ENCODE assay signal across 21 cellular contexts in the genomic region with DNA sequence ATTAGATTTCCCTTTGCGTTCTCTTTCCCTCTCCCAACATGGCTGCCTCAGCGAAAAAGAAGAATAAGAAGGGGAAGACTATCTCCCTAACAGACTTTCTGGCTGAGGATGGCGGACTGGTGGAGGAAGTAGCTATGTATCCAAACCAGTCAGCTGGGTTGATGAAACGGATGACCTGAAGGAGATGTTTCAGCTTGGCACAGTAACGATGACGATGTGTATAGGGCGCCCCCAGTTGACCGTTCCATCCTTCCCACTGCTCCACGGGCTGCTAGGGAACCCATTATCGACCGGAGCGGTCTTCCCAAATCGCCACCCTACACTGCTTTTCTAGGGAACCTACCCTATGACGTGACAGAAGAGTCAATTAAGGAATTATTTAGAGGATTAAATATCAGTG. TPM values are rescaled to one million over a fixed set of nuclear protein-coding genes. Genes with fewer than 3 reads are reported as not detected.
DNase-seq lines count a peak whose midpoint lies in the region; ATAC-seq and TF ChIP-seq lines count a peak whose summit lies in the region.
"Had no signal": no experiment of that assay in that cellular context is flagged by ENCODE, and none has a peak within 500 bp of the region (broad histone marks: within the 10 kb centered on the region; RNA-seq: fewer than 3 reads in every experiment).

No MANE protein-coding gene starts in this region.

- POLR2A ChIA-PET in WTC11 (lab: Charles Lee): no interaction called here

- no peaks in the 10 kb centered on the region for H3K36me3 Mint-ChIP-seq in H9 (ENCODE audit: insufficient read depth in 1 of 3, low read depth in 3 of 3)
- no peaks in the 10 kb centered on the region for H3K36me3 Mint-ChIP-seq in WTC11
- H3K36me3 Mint-ChIP-seq: activated CD4-positive, alpha-beta memory T cell treated with anti-CD3 and anti-CD28 coated beads for 36 hours had no signal

- H2BK20ac ChIP-seq in H9 (ENCODE audit: low read depth, low read length, poor library complexity, severe bottlenecking): no peak overlapping the region

- H3K79me1 ChIP-seq in H9 (ENCODE audit: insufficient read depth, low read depth, low read length, poor library complexity, severe bottlenecking): no peaks in the 10 kb centered on the region

- no peaks in the 10 kb centered on the region for H3K36me3 ChIP-seq in DND-41 (ENCODE audit: insufficient read depth, low read length)
- H3K36me3 ChIP-seq: SJSA1, tibial nerve had no signal

- ATAC-seq in DND-41 (ENCODE audit: insufficient read depth, low read depth): no peak
- ATAC-seq in WTC11: peak; percentile 96
- ATAC-seq in GM18907 (IDR thresholded peaks at IDR 0.05; ENCODE audit: unreplicated experiment): no peak
- ATAC-seq: left lobe of liver had no signal

- H3K4me1 ChIP-seq in DND-41 (ENCODE audit: insufficient read depth, low read length) (no peaks in the 10 kb centered on the region), H9 (ENCODE audit: insufficient read depth, low read length) (no peaks in the 10 kb centered on the region)
- H3K4me1 ChIP-seq: SJSA1, tibial nerve had no signal

- H2AK5ac ChIP-seq in H9 (ENCODE audit: insufficient read length, low read length): no peak overlapping the region

- H3K14ac ChIP-seq in H9 (ENCODE audit: insufficient read depth, low read length): no peak overlapping the region

- H3K4me3 Mint-ChIP-seq in H9: no peak overlapping the region; a peak in 1 of 5 replicates
- H3K4me3 Mint-ChIP-seq in WTC11: no peak overlapping the region
- H3K4me3 Mint-ChIP-seq: activated CD4-positive, alpha-beta memory T cell treated with anti-CD3 and anti-CD28 coated beads for 36 hours; CD4-positive, alpha-beta T cell; stimulated activated naive CD8-positive, alpha-beta T cell treated with anti-CD3 and anti-CD28 coated beads, Interleukin-15, Interleukin-2, amounts not matched to agents 100 ng/mL and 50 ng/mL, for 24 hours; T-helper 1 cell treated with Interleukin-12 subunit alpha and Interleukin-12 subunit beta and Interleukin-4 antibody, amounts not matched to agents 30 μg/mL and 1 μg/mL, for 36 hours had no signal

- H3K27me3 Mint-ChIP-seq in H9 (ENCODE audit: low read depth) (peaks cover 17% of the 10 kb centered on the region), WTC11 (ENCODE audit: low read depth) (peaks cover 8% of the 10 kb centered on the region)
- H3K27me3 Mint-ChIP-seq: CD4-positive, alpha-beta T cell; stimulated activated naive CD8-positive, alpha-beta T cell treated with anti-CD3 and anti-CD28 coated beads, Interleukin-15, Interleukin-2, amounts not matched to agents 100 ng/mL and 50 ng/mL, for 24 hours had no signal

- no peak overlapping the region for H3K4me2 ChIP-seq in DND-41 (ENCODE audit: insufficient read depth, low read length)
- H3K4me2 ChIP-seq in H9 (ENCODE audit: insufficient read depth, insufficient read length, low read length): no peak overlapping the region

- no peak overlapping the region for H3K4ac ChIP-seq in H9 (ENCODE audit: low read depth, low read length)

- DNase-seq in DND-41: no peak
- peak; percentile 70 for DNase-seq in H9
- DNase-seq in WTC11 (ENCODE audit: low spot score): peak; percentile 76
- peak; percentile 39 for DNase-seq in iPS-NIHi11 (ENCODE audit: low spot score)
- no peak for DNase-seq in GF-D8 (lab: John Stamatoyannopoulos, UW)
- no peak for DNase-seq in coronary artery (ENCODE audit: low spot score)
- no peak for DNase-seq in NCI-H510A (lab: John Stamatoyannopoulos, UW)
- DNase-seq: activated CD4-positive, alpha-beta memory T cell treated with anti-CD3 and anti-CD28 coated beads for 36 hours; activated naive CD4-positive, alpha-beta T cell treated with Interleukin-2 at 50 U/mL for 16 hours; anterior cingulate cortex; CD4-positive, alpha-beta T cell; central memory CD4-positive, alpha-beta T cell; NCI-H1417 had no signal

- no peaks in the 10 kb centered on the region; a peak in 1 of 5 replicates for H3K9me3 Mint-ChIP-seq in H9
- peaks cover 5% of the 10 kb centered on the region; the same call in 1 of the 2 replicates for H3K9me3 Mint-ChIP-seq in WTC11
- H3K9me3 Mint-ChIP-seq: CD4-positive, alpha-beta T cell; stimulated activated naive CD8-positive, alpha-beta T cell treated with anti-CD3 and anti-CD28 coated beads, Interleukin-15, Interleukin-2, amounts not matched to agents 100 ng/mL and 50 ng/mL, for 24 hours had no signal

- H3K27me3 ChIP-seq in DND-41 (ENCODE audit: insufficient read depth, low read length, poor library complexity) (no peaks in the 10 kb centered on the region), H9 (ENCODE audit: insufficient read depth, low read length) (no peaks in the 10 kb centered on the region)
- H3K27me3 ChIP-seq: SJSA1, tibial nerve had no signal

- H3K79me2 ChIP-seq in DND-41 (ENCODE audit: insufficient read depth, low read length) (no peaks in the 10 kb centered on the region), H9 (ENCODE audit: insufficient read depth, low read length) (no peaks in the 10 kb centered on the region)

- no peak overlapping the region for H2BK15ac ChIP-seq in H9 (ENCODE audit: low read depth, low read length)

- H3K23ac ChIP-seq in H9 (ENCODE audit: insufficient read length, low read depth, low read length): no peak overlapping the region

- H2BK12ac ChIP-seq in H9 (ENCODE audit: insufficient read length, low read depth, low read length): no peak overlapping the region

- no peaks in the 10 kb centered on the region for H3K23me2 ChIP-seq in H9 (ENCODE audit: insufficient read length, low read depth, low read length, poor library complexity, severe bottlenecking)

- no peak overlapping the region for H3K18ac ChIP-seq in H9 (ENCODE audit: insufficient read length, low read depth, low read length)

- no peak overlapping the region for H3T11ph ChIP-seq in H9 (ENCODE audit: low read length)

- H4K91ac ChIP-seq in H9 (ENCODE audit: insufficient read length, low read depth, low read length): no peak overlapping the region

- H3K4me3 ChIP-seq in DND-41 (ENCODE audit: low read depth in 1 of 2, low read length in 2 of 2) (no peak overlapping the region), coronary artery (no peak overlapping the region)
- H3K4me3 ChIP-seq: SJSA1, tibial nerve had no signal

- no peak overlapping the region for H2BK5ac ChIP-seq in H9 (ENCODE audit: insufficient read length, low read length)

- H3K56ac ChIP-seq in H9 (ENCODE audit: insufficient read length, low read depth, low read length): no peak overlapping the region

- CTCF ChIA-PET in WTC11 (lab: Charles Lee): interaction anchor here (0.7 to 1.6 kb wide), 13 partner anchors 9 to 268 kb away, joined by 3 to 11 read pairs (median 4); partner anchors contain the start of genes DTX3L, PARP9 and WDR5B

- H3K4me1 Mint-ChIP-seq in H9 (peaks cover 0 to 7% of the 10 kb centered on the region in 2 experiments; a peak in 1 of 4 replicates), WTC11 (no peaks in the 10 kb centered on the region)

- no peaks in the 10 kb centered on the region for H4K20me1 ChIP-seq in DND-41 (ENCODE audit: insufficient read depth, low read length)
- no peaks in the 10 kb centered on the region for H4K20me1 ChIP-seq in H9 (ENCODE audit: control insufficient read depth, insufficient read depth, insufficient read length)

- H2BK120ac ChIP-seq in H9 (ENCODE audit: low read depth, low read length, poor library complexity, severe bottlenecking): no peak overlapping the region

- no peaks in the 10 kb centered on the region for H3K9me3 ChIP-seq in DND-41 (ENCODE audit: insufficient read depth, low read length, severe bottlenecking)
- H3K9me3 ChIP-seq in H9 (ENCODE audit: control insufficient read depth, low read depth, low read length): no peaks in the 10 kb centered on the region
- H3K9me3 ChIP-seq: SJSA1, tibial nerve had no signal

- H3K9ac ChIP-seq in DND-41 (ENCODE audit: low read depth, low read length) (no peak overlapping the region), H9 (ENCODE audit: extremely low read depth, insufficient read length, low read length) (no peak overlapping the region)

- H3K27ac Mint-ChIP-seq in H9: no peak overlapping the region
- H3K27ac Mint-ChIP-seq in WTC11: no peak overlapping the region
- H3K27ac Mint-ChIP-seq: activated CD4-positive, alpha-beta memory T cell treated with anti-CD3 and anti-CD28 coated beads for 36 hours; CD4-positive, alpha-beta T cell; progenitor cell of endocrine pancreas; stimulated activated naive CD8-positive, alpha-beta T cell treated with anti-CD3 and anti-CD28 coated beads, Interleukin-15, Interleukin-2, amounts not matched to agents 100 ng/mL and 50 ng/mL, for 24 hours; T-helper 1 cell treated with Interleukin-12 subunit alpha and Interleukin-12 subunit beta and Interleukin-4 antibody, amounts not matched to agents 30 μg/mL and 1 μg/mL, for 36 hours had no signal

- TF ChIP-seq CTCF in DND-41 (IDR thresholded peaks at IDR 0.05; ENCODE audit: borderline replicate concordance, extremely low read depth, low read length, poor library complexity, severe bottlenecking) (peak; percentile 41), H9 (conservative IDR thresholded peaks at IDR 0.05) (peak; percentile 70), WTC11 (IDR thresholded peaks at IDR 0.05) (no peak; the same call in 1 of the 2 replicates), coronary artery (IDR thresholded peaks at IDR 0.05) (no peak)

- no CpG with 5 or more reads among the region's 14 CpGs for WGBS in H9 (ENCODE audit: extremely low coverage, insufficient read length, low lambda C conversion rate)

- no peak overlapping the region for H4K8ac ChIP-seq in H9 (replicated peaks; ENCODE audit: insufficient read length, low read depth, low read length)

- no peak overlapping the region for H4K5ac ChIP-seq in H9 (ENCODE audit: insufficient read length, low read depth, low read length)

- no peak overlapping the region for H3K27ac ChIP-seq in DND-41 (ENCODE audit: low read length)
- no peak overlapping the region for H3K27ac ChIP-seq in H9 (ENCODE audit: insufficient read length, low read depth, low read length)
- no peak overlapping the region for H3K27ac ChIP-seq in coronary artery
- H3K27ac ChIP-seq: SJSA1, tibial nerve, VCaP had no signal

- H2AFZ ChIP-seq in DND-41 (ENCODE audit: low read depth, low read length) (no peak overlapping the region), H9 (ENCODE audit: low read length) (no peak overlapping the region)

TF ChIP-seq in WTC11, 78 proteins besides CTCF, POLR2A, EP300 and RAD21 (continues in another document):
- TF ChIP-seq, protein P1, sequence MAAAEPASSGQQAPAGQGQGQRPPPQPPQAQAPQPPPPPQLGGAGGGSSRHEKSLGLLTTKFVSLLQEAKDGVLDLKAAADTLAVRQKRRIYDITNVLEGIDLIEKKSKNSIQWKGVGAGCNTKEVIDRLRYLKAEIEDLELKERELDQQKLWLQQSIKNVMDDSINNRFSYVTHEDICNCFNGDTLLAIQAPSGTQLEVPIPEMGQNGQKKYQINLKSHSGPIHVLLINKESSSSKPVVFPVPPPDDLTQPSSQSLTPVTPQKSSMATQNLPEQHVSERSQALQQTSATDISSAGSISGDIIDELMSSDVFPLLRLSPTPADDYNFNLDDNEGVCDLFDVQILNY (CRISPR knock-in tag; IDR thresholded peaks at IDR 0.05): no peak
- no peak for TF ChIP-seq ZBTB21 (CRISPR knock-in tag; IDR thresholded peaks at IDR 0.05; ENCODE audit: borderline replicate concordance)

RNA-seq across cellular contexts. Expression of gene PARP14, which starts 20.1 kb away (rescaled TPM):
- total RNA-seq in H9 (2021) (16.4 and 17.4 TPM in 2 replicates), WTC11 (2021) (15.9 to 17.6 TPM (median 16.8 TPM) in 3 replicates)

Comparison
In these comparisons a context has a peak if more than half of its experiments do, and no peak if none do; other contexts are left out.
1. DNase-seq: peak in H9 (single experiment), WTC11 (single experiment) and iPS-NIHi11 (single experiment); none in DND-41 (single experiment), GF-D8 (single experiment), coronary artery (single experiment) and NCI-H510A (single experiment).
2. CTCF ChIP-seq: peak in DND-41 (single experiment) and H9 (single experiment); none in WTC11 (single experiment) and coronary artery (single experiment).